ENCODE assay signal across 16 cellular contexts in the genomic region with DNA sequence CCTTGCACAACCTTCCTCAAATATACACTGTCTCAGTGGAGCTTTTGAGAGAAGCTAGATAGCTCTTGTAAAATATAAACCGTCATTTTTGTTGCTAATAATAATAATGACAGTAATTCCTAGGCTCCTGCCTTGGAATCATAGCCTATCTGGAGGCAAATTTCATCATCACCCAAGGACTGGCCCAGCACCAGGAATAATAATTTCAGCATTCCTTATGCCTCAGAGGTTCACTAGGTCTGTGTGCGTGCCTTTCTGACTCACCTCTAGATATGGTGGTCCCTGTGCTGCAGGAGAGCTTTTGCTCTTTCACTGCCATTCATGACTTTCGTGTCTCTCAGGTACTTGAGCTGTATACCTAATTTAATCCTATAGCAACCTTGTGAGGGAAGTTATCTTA.
DNase-seq lines count a peak whose midpoint lies in the region; ATAC-seq and TF ChIP-seq lines count a peak whose summit lies in the region.
"Had no signal": no experiment of that assay in that cellular context is flagged by ENCODE, and none has a peak within 500 bp of the region (broad histone marks: within the 10 kb centered on the region; RNA-seq: fewer than 3 reads in every experiment).

No MANE protein-coding gene starts in this region.

- no peak overlapping the region for H3K9ac ChIP-seq in mammary epithelial cell (ENCODE audit: insufficient read depth, low read length)

- TF ChIP-seq POLR2A in esophagus squamous epithelium (IDR thresholded peaks at IDR 0.05): no peak

- intact Hi-C loops in mammary epithelial cell (cut with micrococcal nuclease): loop anchor here (10.0 kb wide), 1 partner anchor 1756 kb away; no protein-coding TSS in a partner anchor
- intact Hi-C loops in esophagus squamous epithelium (cut with DNase I): no loop called here

- H3K4me2 ChIP-seq in mammary epithelial cell (ENCODE audit: insufficient read depth, low read depth, low read length): no peak overlapping the region

- no peak overlapping the region for H3K27ac ChIP-seq in mammary epithelial cell (ENCODE audit: insufficient read depth, low read depth, low read length)
- no peak overlapping the region for H3K27ac ChIP-seq in esophagus squamous epithelium
- H3K27ac ChIP-seq: colonic mucosa, foreskin keratinocyte had no signal

- no TSS peak for BruUV-seq in mammary epithelial cell (replicated peaks; lab: Mats Ljungman, UMichigan)

- in situ Hi-C loops in mammary epithelial cell (cut with MboI; ENCODE audit: low sequenced_read_pairs in 2 of 2): no loop called here

- H3K79me2 ChIP-seq in mammary epithelial cell (ENCODE audit: insufficient read depth, low read length): no peaks in the 10 kb centered on the region

- CTCF ChIA-PET in mammary epithelial cell (lab: Charles Lee; ENCODE audit: low non-redundant PET): no interaction called here

- peaks cover 3% of the 10 kb centered on the region for H3K27me3 ChIP-seq in mammary epithelial cell (ENCODE audit: insufficient read depth, low read length)
- peaks cover 0 to 17% (median 0%) of the 10 kb centered on the region in 4 donors for H3K27me3 ChIP-seq in esophagus squamous epithelium
- H3K27me3 ChIP-seq: colonic mucosa had no signal

- H3K4me3 ChIP-seq in mammary epithelial cell (replicated peaks in 1 of 3; ENCODE audit: insufficient read depth in 1 of 3, low read depth in 2 of 3, low read length in 3 of 3) (no peak overlapping the region), esophagus squamous epithelium (no peak overlapping the region)
- H3K4me3 ChIP-seq: colonic mucosa had no signal

- H4K20me1 ChIP-seq in mammary epithelial cell (ENCODE audit: insufficient read depth, low read length): no peaks in the 10 kb centered on the region

- no peak overlapping the region for H2AFZ ChIP-seq in mammary epithelial cell (ENCODE audit: low read depth, low read length)

- H3K36me3 ChIP-seq in mammary epithelial cell (ENCODE audit: insufficient read depth, low read length): no peaks in the 10 kb centered on the region
- H3K36me3 ChIP-seq in esophagus squamous epithelium: no peaks in the 10 kb centered on the region
- H3K36me3 ChIP-seq: colonic mucosa had no signal

- H3K9me3 ChIP-seq in mammary epithelial cell (replicated peaks; ENCODE audit: insufficient read depth, low read length): no peaks in the 10 kb centered on the region
- no peaks in the 10 kb centered on the region for H3K9me3 ChIP-seq in esophagus squamous epithelium
- H3K9me3 ChIP-seq: colonic mucosa had no signal

- WGBS in mammary epithelial cell (ENCODE audit: low coverage, missing lambda C conversion rate): 36% methylated on average over 3 of the region's 3 CpGs
- 55 to 74% methylated on average over 3 of the region's 3 CpGs for WGBS in esophagus squamous epithelium, 2 donors

- TF ChIP-seq CTCF in mammary epithelial cell (conservative IDR thresholded peaks at IDR 0.05 in 1 of 2, IDR thresholded peaks at IDR 0.05 in 1 of 2; ENCODE audit: extremely low read depth in 1 of 2, insufficient read depth in 1 of 2, low read depth in 1 of 2, low read length in 2 of 2): no peak
- TF ChIP-seq CTCF in esophagus squamous epithelium (IDR thresholded peaks at IDR 0.05): no peak

- H3K4me1 ChIP-seq in mammary epithelial cell (ENCODE audit: insufficient read depth, low read length) (no peaks in the 10 kb centered on the region), esophagus squamous epithelium (peaks cover 0 to 8% (median 0%) of the 10 kb centered on the region in 3 donors)
- H3K4me1 ChIP-seq: colonic mucosa, foreskin keratinocyte had no signal

- dilution Hi-C loops in mammary epithelial cell (cut with HindIII; ENCODE audit: low sequenced_read_pairs): no loop called here

- ATAC-seq in HG03175 (IDR thresholded peaks at IDR 0.05; ENCODE audit: unreplicated experiment) (no peak), HG02840 (IDR thresholded peaks at IDR 0.05; ENCODE audit: low FRiP score, unreplicated experiment) (no peak)
- ATAC-seq: foreskin keratinocyte, HepG2 had no signal

- DNase-seq in AG08395 (ENCODE audit: low spot score) (peak; percentile 58), M059J (ENCODE audit: low read depth) (peak; percentile 67), mammary epithelial cell (peak; percentile 32), kidney tubule cell (ENCODE audit: low spot score) (peak; percentile 64), H4 (ENCODE audit: low spot score) (no peak), esophagus squamous epithelium (lab: John Stamatoyannopoulos, UW) (no peak)
- DNase-seq: activated B cell treated with CpG ODN at 0.5 μM for 24 hours; activated naive CD4-positive, alpha-beta T cell treated with anti-CD3 and anti-CD28 coated beads, Interleukin-2, amount 50 U/mL, for 16 hours; colonic mucosa; DMS 273 treated with DMSO at 0.1 percent for 48 hours; foreskin keratinocyte; NCI-H2171; small intestine had no signal

Comparison
In these comparisons a context has a peak if more than half of its experiments do, and no peak if none do; other contexts are left out.
1. DNase-seq: peak in AG08395 (single experiment), M059J (single experiment), mammary epithelial cell (single experiment) and kidney tubule cell (single experiment); none in H4 (single experiment) and esophagus squamous epithelium (single experiment).